In the genomic region with DNA sequence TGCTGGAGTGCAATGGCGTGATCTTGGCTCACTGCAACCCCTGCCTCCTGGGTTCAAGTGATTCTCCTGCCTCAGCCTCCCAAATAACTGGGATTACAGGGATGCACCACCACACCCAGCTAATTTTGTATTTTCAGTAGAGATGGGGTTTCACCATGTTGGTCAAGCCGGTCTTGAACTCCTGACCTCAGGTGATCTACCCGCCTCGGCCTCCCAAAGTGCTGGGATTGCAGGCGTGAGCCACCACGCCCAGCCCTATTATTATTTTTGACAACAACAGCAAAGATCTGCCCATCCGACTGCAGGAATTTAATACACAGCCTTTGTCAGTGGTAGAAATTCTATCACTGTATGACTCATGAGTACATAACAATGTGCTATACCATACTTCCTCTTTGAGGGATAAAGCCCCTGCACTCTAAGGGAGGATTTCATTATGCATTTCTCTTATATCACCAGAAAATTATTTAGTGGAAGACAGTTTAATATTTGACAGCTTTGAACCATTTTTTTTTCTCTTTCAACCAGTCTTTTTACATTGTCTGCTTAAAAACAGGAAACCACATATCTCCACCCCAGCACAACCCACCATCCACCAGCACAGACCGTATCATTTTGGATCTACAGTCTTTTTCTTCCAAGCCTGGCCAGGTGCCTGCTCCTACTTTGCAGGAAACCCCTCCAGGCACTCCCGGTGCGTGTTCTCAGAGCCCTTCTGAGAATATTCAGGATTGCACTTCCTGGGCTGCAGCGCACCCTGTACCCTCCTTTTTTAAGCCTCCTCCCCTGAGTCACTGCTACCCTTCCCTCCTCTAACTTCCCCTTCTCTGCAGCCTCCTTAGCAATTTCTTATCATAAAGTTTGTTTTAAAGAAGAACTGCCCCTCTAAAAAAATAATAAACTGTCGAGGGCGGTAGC, we compare ENCODE assay signal across 8 cellular contexts. TPM values are rescaled to one million over a fixed set of nuclear protein-coding genes. Genes with fewer than 3 reads are reported as not detected.
DNase-seq lines count a peak whose midpoint lies in the region; ATAC-seq and TF ChIP-seq lines count a peak whose summit lies in the region.

No MANE protein-coding gene starts in this region.

- no peaks in the 10 kb centered on the region for H3K79me2 ChIP-seq in smooth muscle cell (ENCODE audit: low read depth)

- peak overlapping the region; percentile 64 for H3K4me2 ChIP-seq in smooth muscle cell

- in situ Hi-C loops in KBM-7 (cut with MboI; ENCODE audit: low pct_unique_long_range_greater_than_20kb, low sequenced_read_pairs): no loop called here

- H2AFZ ChIP-seq in smooth muscle cell (ENCODE audit: low read depth): peak overlapping the region; percentile 61

- no peak overlapping the region for H3K9ac ChIP-seq in smooth muscle cell (ENCODE audit: low read depth)

- peaks cover 3% of the 10 kb centered on the region for H3K4me1 ChIP-seq in smooth muscle cell (ENCODE audit: low read depth)

- no peaks in the 10 kb centered on the region for H3F3A ChIP-seq in smooth muscle cell (ENCODE audit: low read depth)

- H3K4me3 ChIP-seq in GM08714 (ENCODE audit: low read length): peak overlapping the region; percentile 97
- no peak overlapping the region for H3K4me3 ChIP-seq in smooth muscle cell

- H3K4me3 Mint-ChIP-seq in activated T-cell treated with anti-CD3 and anti-CD28 coated beads, Interleukin-2, amount 50 U/mL, for 24 hours: peak overlapping the region; percentile 98

- no peaks in the 10 kb centered on the region for H4K20me1 ChIP-seq in smooth muscle cell (ENCODE audit: low read depth)

- peaks cover 44% of the 10 kb centered on the region for H3K36me3 Mint-ChIP-seq in activated T-cell treated with anti-CD3 and anti-CD28 coated beads, Interleukin-2, amount 50 U/mL, for 24 hours (ENCODE audit: low read depth)

- TF ChIP-seq CTCF in smooth muscle cell (IDR thresholded peaks at IDR 0.05; ENCODE audit: borderline replicate concordance, insufficient read depth, poor library complexity, severe bottlenecking): no peak

- ATAC-seq in GM21786 (IDR thresholded peaks at IDR 0.05; ENCODE audit: unreplicated experiment): peak; percentile 23
- peak; percentile 77 for ATAC-seq in Right ventricle myocardium superior (ENCODE audit: poor library complexity)

- WGBS in smooth muscle cell (ENCODE audit: low lambda C conversion rate): 65% methylated on average over 13 of the region's 13 CpGs

- intact Hi-C loops in Right ventricle myocardium superior (cut with DNase I): no loop called here

- no peaks in the 10 kb centered on the region for H3K36me3 ChIP-seq in smooth muscle cell (ENCODE audit: low read depth)

- H3K27ac ChIP-seq in smooth muscle cell (ENCODE audit: low read depth): peak overlapping the region; percentile 47

- H3K9me3 ChIP-seq in smooth muscle cell (replicated peaks; ENCODE audit: low read depth): no peaks in the 10 kb centered on the region

- H3K27ac Mint-ChIP-seq in activated T-cell treated with anti-CD3 and anti-CD28 coated beads, Interleukin-2, amount 50 U/mL, for 24 hours: peak overlapping the region; percentile 99

- DNase-seq in KBM-7: peak; percentile 95
- DNase-seq in activated T-cell treated with anti-CD3 and anti-CD28 coated beads, Interleukin-2, amount 50 U/mL, for 24 hours: no peak
- peak; percentile 61 for DNase-seq in Right ventricle myocardium superior
- no peak for DNase-seq in smooth muscle cell (lab: John Stamatoyannopoulos, UW; ENCODE audit: unreplicated experiment)
- DNase-seq in NCI-H1930 (lab: John Stamatoyannopoulos, UW): no peak
- no peak for DNase-seq in NCI-H1105 (lab: John Stamatoyannopoulos, UW)

- no peaks in the 10 kb centered on the region for H3K27me3 ChIP-seq in smooth muscle cell (ENCODE audit: low read depth)

- H3K27me3 Mint-ChIP-seq in activated T-cell treated with anti-CD3 and anti-CD28 coated beads, Interleukin-2, amount 50 U/mL, for 24 hours: no peaks in the 10 kb centered on the region

- peaks cover 65% of the 10 kb centered on the region for H3K4me1 Mint-ChIP-seq in activated T-cell treated with anti-CD3 and anti-CD28 coated beads, Interleukin-2, amount 50 U/mL, for 24 hours (ENCODE audit: low read depth)

- peaks cover 2% of the 10 kb centered on the region for H3K9me3 Mint-ChIP-seq in activated T-cell treated with anti-CD3 and anti-CD28 coated beads, Interleukin-2, amount 50 U/mL, for 24 hours

RNA-seq across cellular contexts. Expression of a gene that starts 0.6 kb away (rescaled TPM):
- 49.9 TPM for total RNA-seq in Right ventricle myocardium superior
- 31.5 and 36.4 TPM in 2 replicates for total RNA-seq in smooth muscle cell
- 35.8 and 39.2 TPM in 2 replicates for polyA plus RNA-seq in smooth muscle cell

RNA-seq across cellular contexts. Expression of a gene that starts 12.0 kb away (rescaled TPM):
- not detected for total RNA-seq in Right ventricle myocardium superior
- not detected in 2 replicates for total RNA-seq in smooth muscle cell
- not detected in 2 replicates for polyA plus RNA-seq in smooth muscle cell

RNA-seq across cellular contexts. Expression of a gene that starts 22.5 kb away (rescaled TPM):
- total RNA-seq in Right ventricle myocardium superior (0.24 TPM), smooth muscle cell (3.9 and 7.8 TPM in 2 replicates)
- 2.7 and 12.3 TPM in 2 replicates for polyA plus RNA-seq in smooth muscle cell

Comparison
In these comparisons a context has a peak if more than half of its experiments do, and no peak if none do; other contexts are left out.
1. DNase-seq: peak in KBM-7 (single experiment) and Right ventricle myocardium superior (single experiment); none in activated T-cell treated with anti-CD3 and anti-CD28 coated beads, Interleukin-2, amount 50 U/mL, for 24 hours (single experiment), smooth muscle cell (single experiment), NCI-H1930 (0 of 2) and NCI-H1105 (single experiment).